ENCODE assay signal across 8 cellular contexts in the genomic region with DNA sequence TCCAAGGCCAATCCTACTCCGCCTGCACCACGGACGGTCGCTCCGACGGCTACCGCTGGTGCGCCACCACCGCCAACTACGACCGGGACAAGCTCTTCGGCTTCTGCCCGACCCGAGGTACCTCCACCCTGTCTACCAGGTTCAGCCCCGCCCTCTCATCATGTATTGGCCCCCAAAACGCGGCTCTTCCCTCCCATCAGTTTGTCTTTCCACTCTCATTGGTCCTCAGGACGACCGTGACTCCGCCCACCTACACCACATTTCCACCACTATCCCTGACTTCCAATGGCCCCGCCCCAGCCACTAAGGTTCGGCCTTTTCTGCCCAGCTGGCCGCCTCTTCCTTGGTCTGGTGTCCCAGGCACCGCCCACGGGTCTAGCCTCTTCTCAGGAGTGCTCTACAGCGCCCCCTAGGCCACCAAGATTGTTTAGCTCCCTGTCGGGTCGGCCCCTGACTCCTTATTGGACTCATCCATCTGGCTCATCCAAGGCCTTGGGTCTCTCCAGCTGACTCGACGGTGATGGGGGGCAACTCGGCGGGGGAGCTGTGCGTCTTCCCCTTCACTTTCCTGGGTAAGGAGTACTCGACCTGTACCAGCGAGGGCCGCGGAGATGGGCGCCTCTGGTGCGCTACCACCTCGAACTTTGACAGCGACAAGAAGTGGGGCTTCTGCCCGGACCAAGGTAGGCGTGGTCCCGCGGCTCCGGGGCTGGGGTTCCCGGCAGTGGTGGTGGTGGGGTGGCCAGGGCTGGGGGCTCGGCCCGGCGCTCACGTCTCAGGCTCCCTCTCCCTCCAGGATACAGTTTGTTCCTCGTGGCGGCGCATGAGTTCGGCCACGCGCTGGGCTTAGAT. TPM values are rescaled to one million over a fixed set of nuclear protein-coding genes. Genes with fewer than 3 reads are reported as not detected.
DNase-seq lines count a peak whose midpoint lies in the region; ATAC-seq lines count a peak whose summit lies in the region.

No MANE protein-coding gene starts in this region.

- H3K27ac Mint-ChIP-seq in naive B cell: peak overlapping the region; percentile 72 to 94 (median 90)

- 0 out of 2 replicates have a peak, but pooled peaks cover 4% of the 10 kb centered on the region for H3K9me3 ChIP-seq in SJSA1 (replicated peaks)

- H3K4me3 Mint-ChIP-seq in naive B cell: peak overlapping the region; percentile 51 to 93 (median 72)

- ATAC-seq in naive B cell (ENCODE audit: low read depth in 2 of 2) (no peak), HG02763 (IDR thresholded peaks at IDR 0.05; ENCODE audit: unreplicated experiment) (no peak), HG03108 (IDR thresholded peaks at IDR 0.05; ENCODE audit: unreplicated experiment) (no peak)

- H3K27me3 Mint-ChIP-seq in naive B cell: peaks cover 48 to 56% (median 53%) of the 10 kb centered on the region in 3 donors

- peaks cover 0 to 13% of the 10 kb centered on the region in 2 donors for H3K36me3 Mint-ChIP-seq in naive B cell

- peaks cover 8% of the 10 kb centered on the region for H3K4me1 ChIP-seq in SJSA1 (replicated peaks)

- no peak overlapping the region for H3K4me3 ChIP-seq in SJSA1

- DNase-seq in stimulated activated CD4-positive, alpha-beta T cell treated with anti-CD3 and anti-CD28 coated beads, Interleukin-12 subunit alpha, Interleukin-12 subunit beta, amount 100 ng/mL, for 48 hours (ENCODE audit: low read depth in 2 of 3, low spot score in 1 of 3): peak in 2 of 3 donors; percentile 44 to 61
- DNase-seq in stimulated activated CD4-positive, alpha-beta T cell treated with anti-CD3 and anti-CD28 coated beads, Interleukin-4, amount 100 ng/mL, for 4 hours: no peak
- DNase-seq in SJSA1 (ENCODE audit: low read depth in 1 of 2, low spot score in 2 of 2) (peak; percentile 10 to 67), dermis blood vessel endothelial cell (peak; percentile 65), naive B cell (no peak), midbrain (lab: John Stamatoyannopoulos, UW) (no peak)

- peaks cover 56 to 74% (median 65%) of the 10 kb centered on the region in 3 donors for H3K4me1 Mint-ChIP-seq in naive B cell

- peaks cover 61% of the 10 kb centered on the region for H3K27me3 ChIP-seq in SJSA1 (replicated peaks)

- H3K9me3 Mint-ChIP-seq in naive B cell: peaks cover 0 to 8% (median 3%) of the 10 kb centered on the region in 7 donors

- H3K27ac ChIP-seq in SJSA1: no peak overlapping the region

- no peaks in the 10 kb centered on the region for H3K36me3 ChIP-seq in SJSA1

RNA-seq across cellular contexts. Expression of a gene that starts 3.1 kb away (rescaled TPM):
- total RNA-seq in SJSA1 (2014; rRNA removed; shearing (Covaris generic)): not detected in 2 replicates
- not detected in 2 replicates for total RNA-seq in dermis blood vessel endothelial cell
- under 1 TPM in 2 of 6 donors, not detected in 4; 0.19 to 0.25 TPM for polyA plus RNA-seq in naive B cell (ENCODE audit: low read depth in 6 of 6)

RNA-seq across cellular contexts. Expression of a gene that starts 17.2 kb away (rescaled TPM):
- not detected in 2 replicates for total RNA-seq in SJSA1 (2014; rRNA removed; shearing (Covaris generic))
- total RNA-seq in dermis blood vessel endothelial cell: 0.17 and 0.47 TPM in 2 replicates
- polyA plus RNA-seq in naive B cell (ENCODE audit: low read depth in 6 of 6): not detected

RNA-seq across cellular contexts. Expression of a gene that starts 39.9 kb away (rescaled TPM):
- 8.1 and 12.2 TPM in 2 replicates for total RNA-seq in SJSA1 (2014; rRNA removed; shearing (Covaris generic))
- 14.8 and 17.4 TPM in 2 replicates for total RNA-seq in dermis blood vessel endothelial cell
- polyA plus RNA-seq in naive B cell (ENCODE audit: low read depth in 6 of 6): 10 to 100 TPM; 10.4 to 24.3 (median 15.5) TPM

Comparison
In these comparisons a context has a peak if more than half of its experiments do, and no peak if none do; other contexts are left out.
1. DNase-seq: peak in stimulated activated CD4-positive, alpha-beta T cell treated with anti-CD3 and anti-CD28 coated beads, Interleukin-12 subunit alpha, Interleukin-12 subunit beta, amount 100 ng/mL, for 48 hours (2 of 3), SJSA1 (2 of 2) and dermis blood vessel endothelial cell (single experiment); none in stimulated activated CD4-positive, alpha-beta T cell treated with anti-CD3 and anti-CD28 coated beads, Interleukin-4, amount 100 ng/mL, for 4 hours (0 of 2), naive B cell (single experiment) and midbrain (single experiment).